Comparison of ENCODE assay signal across 7 cellular contexts in genomic region chr1:148992318-148992717, GRCh38.
DNase-seq lines count a peak whose midpoint lies in the region; ATAC-seq, FAIRE-seq and TF ChIP-seq lines count a peak whose summit lies in the region.
"Not testable (repeated sequence)": the region's sequence is repeated elsewhere in the genome, so short reads cannot be mapped to it uniquely, and the experiment has no call there.

No MANE protein-coding gene starts in this region.

- H3K4me3 Mint-ChIP-seq in activated CD8-positive, alpha-beta memory T cell treated with anti-CD3 and anti-CD28 coated beads, Interleukin-2, amount 10 ng/mL, durations not matched to agents 7 days and 5 days; natural killer cell treated with Interleukin-12 subunit alpha and Interleukin-12 subunit beta and Interleukin-15 and Interleukin-18, amount 100 ng/mL, for 72 hours: not testable (repeated sequence)

- ATAC-seq in RWPE2 (ENCODE audit: low read depth) (peak; percentile 94), left ventricle myocardium superior (peak; percentile 9)
- ATAC-seq in activated CD8-positive, alpha-beta memory T cell treated with anti-CD3 and anti-CD28 coated beads, Interleukin-2, amount 10 ng/mL, durations not matched to agents 7 days and 5 days, result peak; percentile 77
- peak; percentile 83 to 87 for ATAC-seq in natural killer cell treated with Interleukin-12 subunit alpha and Interleukin-12 subunit beta and Interleukin-15 and Interleukin-18, amount 100 ng/mL, for 72 hours
- peak; percentile 95 for ATAC-seq in stimulated activated naive CD8-positive, alpha-beta T cell treated with anti-CD3 and anti-CD28 coated beads, Interleukin-15, Interleukin-2, amounts not matched to agents 100 U/mL and 50 U/mL, for 24 hours

- CTCF ChIA-PET in activated CD8-positive, alpha-beta memory T cell treated with anti-CD3 and anti-CD28 coated beads, Interleukin-2, amount 10 ng/mL, durations not matched to agents 7 days and 5 days (lab: Charles Lee), result not testable (repeated sequence)

- H3K4me3 ChIP-seq in RWPE2 (ENCODE audit: severe bottlenecking); brain microvascular endothelial cell (ENCODE audit: low read depth, low read length): not testable (repeated sequence)

- not testable (repeated sequence) for H3K36me3 Mint-ChIP-seq in activated CD8-positive, alpha-beta memory T cell treated with anti-CD3 and anti-CD28 coated beads, Interleukin-2, amount 10 ng/mL, durations not matched to agents 7 days and 5 days; natural killer cell treated with Interleukin-12 subunit alpha and Interleukin-12 subunit beta and Interleukin-15 and Interleukin-18, amount 100 ng/mL, for 72 hours

- in situ Hi-C loops in brain microvascular endothelial cell (cut with HindIII; ENCODE audit: low pct_ligation_motif_present, low sequenced_read_pairs), result not testable (repeated sequence)

- H3K4me1 Mint-ChIP-seq in activated CD8-positive, alpha-beta memory T cell treated with anti-CD3 and anti-CD28 coated beads, Interleukin-2, amount 10 ng/mL, durations not matched to agents 7 days and 5 days; natural killer cell treated with Interleukin-12 subunit alpha and Interleukin-12 subunit beta and Interleukin-15 and Interleukin-18, amount 100 ng/mL, for 72 hours (ENCODE audit: low read depth in 2 of 2): not testable (repeated sequence)

- not testable (repeated sequence) for H3K27ac ChIP-seq in RWPE2 (ENCODE audit: poor library complexity, severe bottlenecking); brain microvascular endothelial cell

- not testable (repeated sequence) for H3K36me3 ChIP-seq in RWPE2 (ENCODE audit: low read depth); brain microvascular endothelial cell (replicated peaks)

- not testable (repeated sequence) for H3K9me3 ChIP-seq in RWPE2 (ENCODE audit: severe bottlenecking)

- H3K4me1 ChIP-seq in RWPE2 (ENCODE audit: insufficient read depth, poor library complexity, severe bottlenecking), result not testable (repeated sequence)

- H3K27me3 Mint-ChIP-seq in activated CD8-positive, alpha-beta memory T cell treated with anti-CD3 and anti-CD28 coated beads, Interleukin-2, amount 10 ng/mL, durations not matched to agents 7 days and 5 days, result not testable (repeated sequence)
- H3K27me3 Mint-ChIP-seq in natural killer cell treated with Interleukin-12 subunit alpha and Interleukin-12 subunit beta and Interleukin-15 and Interleukin-18, amount 100 ng/mL, for 72 hours, result peaks cover 10 to 12% of the 10 kb centered on the region in 2 donors

- TF ChIP-seq CTCF in RWPE2 (IDR thresholded peaks at IDR 0.05; ENCODE audit: poor library complexity, severe bottlenecking); brain microvascular endothelial cell (IDR thresholded peaks at IDR 0.05; ENCODE audit: low read depth, low read length, missing control alignments): not testable (repeated sequence)

- H3K9me3 Mint-ChIP-seq in activated CD8-positive, alpha-beta memory T cell treated with anti-CD3 and anti-CD28 coated beads, Interleukin-2, amount 10 ng/mL, durations not matched to agents 7 days and 5 days (ENCODE audit: low read depth); natural killer cell treated with Interleukin-12 subunit alpha and Interleukin-12 subunit beta and Interleukin-15 and Interleukin-18, amount 100 ng/mL, for 72 hours: not testable (repeated sequence)

- not testable (repeated sequence) for TF ChIP-seq POLR2A in H54 (IDR thresholded peaks at IDR 0.05; ENCODE audit: low read depth, low read length)

- H3K27ac Mint-ChIP-seq in activated CD8-positive, alpha-beta memory T cell treated with anti-CD3 and anti-CD28 coated beads, Interleukin-2, amount 10 ng/mL, durations not matched to agents 7 days and 5 days; natural killer cell treated with Interleukin-12 subunit alpha and Interleukin-12 subunit beta and Interleukin-15 and Interleukin-18, amount 100 ng/mL, for 72 hours: not testable (repeated sequence)

- intact Hi-C loops in left ventricle myocardium superior (cut with micrococcal nuclease), result not testable (repeated sequence)

- not testable (repeated sequence) for DNase-seq in H54 (ENCODE audit: insufficient read length, low spot score); RWPE2 (ENCODE audit: low spot score); activated CD8-positive, alpha-beta memory T cell treated with anti-CD3 and anti-CD28 coated beads, Interleukin-2, amount 10 ng/mL, durations not matched to agents 7 days and 5 days; left ventricle myocardium superior; natural killer cell treated with Interleukin-12 subunit alpha and Interleukin-12 subunit beta and Interleukin-15 and Interleukin-18, amount 100 ng/mL, for 72 hours (ENCODE audit: low spot score); stimulated activated naive CD8-positive, alpha-beta T cell treated with anti-CD3 and anti-CD28 coated beads, Interleukin-15, Interleukin-2, amounts not matched to agents 100 U/mL and 50 U/mL, for 24 hours
- DNase-seq in brain microvascular endothelial cell, result peak; percentile 41

- not testable (repeated sequence) for H3K27me3 ChIP-seq in RWPE2 (ENCODE audit: insufficient read depth, poor library complexity, severe bottlenecking); brain microvascular endothelial cell (replicated peaks)

- FAIRE-seq in H54 (lab: Jason Lieb, UNC), result peak; percentile 98

Comparison
In these comparisons a context has a peak if more than half of its experiments do, and no peak if none do; other contexts are left out.
1. ATAC-seq: peak in every context shown above with its lines; median percentile 95 in stimulated activated naive CD8-positive, alpha-beta T cell treated with anti-CD3 and anti-CD28 coated beads, Interleukin-15, Interleukin-2, amounts not matched to agents 100 U/mL and 50 U/mL, for 24 hours; 94 in RWPE2; 85 in natural killer cell treated with Interleukin-12 subunit alpha and Interleukin-12 subunit beta and Interleukin-15 and Interleukin-18, amount 100 ng/mL, for 72 hours; 77 in activated CD8-positive, alpha-beta memory T cell treated with anti-CD3 and anti-CD28 coated beads, Interleukin-2, amount 10 ng/mL, durations not matched to agents 7 days and 5 days; 9 in left ventricle myocardium superior.